ENCODE assay signal across 8 cellular contexts in genomic region chr13:100721885-100722512, GRCh38. TPM values are rescaled to one million over a fixed set of nuclear protein-coding genes. Genes with fewer than 3 reads are reported as not detected.
A peak's percentile ranks its signal among the peaks of the same experiment; 100 is the strongest.
DNase-seq lines count a peak whose midpoint lies in the region; ATAC-seq and TF ChIP-seq lines count a peak whose summit lies in the region.

No MANE protein-coding gene starts in this region.

- TF ChIP-seq CTCF in PC-3 (conservative IDR thresholded peaks at IDR 0.05; ENCODE audit: low read depth, low read length) (peak; percentile 69), retinal pigment epithelial cell (conservative IDR thresholded peaks at IDR 0.05; ENCODE audit: low read depth, low read length) (peak; percentile 80)

- no peaks in the 10 kb centered on the region for H3K27me3 ChIP-seq in PC-3 (ENCODE audit: low read length)

- H3K36me3 Mint-ChIP-seq in activated T-helper 17 cell treated with anti-CD3 and anti-CD28 coated beads, Interleukin-2, amount 50 U/mL, for 72 hours (ENCODE audit: low read depth), result no peaks in the 10 kb centered on the region

- ATAC-seq in GM18909 (IDR thresholded peaks at IDR 0.05; ENCODE audit: poor library complexity, unreplicated experiment) (peak; percentile 77), HG03520 (IDR thresholded peaks at IDR 0.05; ENCODE audit: unreplicated experiment) (peak; percentile 75), PC-3 (peak; percentile 74), HG03039 (IDR thresholded peaks at IDR 0.05; ENCODE audit: unreplicated experiment) (no peak)
- ATAC-seq in activated T-helper 17 cell treated with anti-CD3 and anti-CD28 coated beads, Interleukin-2, amount 50 U/mL, for 72 hours (replicated peaks), result peak; percentile 46

- H3K4me1 Mint-ChIP-seq in activated T-helper 17 cell treated with anti-CD3 and anti-CD28 coated beads, Interleukin-2, amount 50 U/mL, for 72 hours, result no peaks in the 10 kb centered on the region

- no TSS peak for BruUV-seq in PC-3 (replicated peaks; lab: Mats Ljungman, UMichigan)

- CTCF ChIA-PET in PC-3 (lab: Charles Lee), result interaction anchor here (0.6 to 1.0 kb wide), 2 partner anchors 367 to 378 kb away, joined by 3 to 5 read pairs; no protein-coding TSS in a partner anchor

- no peaks in the 10 kb centered on the region for H3K9me2 ChIP-seq in PC-3 (replicated peaks; ENCODE audit: low read length)

- H3K4me3 ChIP-seq in PC-3 (ENCODE audit: low read length) (no peak overlapping the region), retinal pigment epithelial cell (ENCODE audit: low read length) (no peak overlapping the region)

- H3K4me2 ChIP-seq in PC-3 (ENCODE audit: low read length), result no peak overlapping the region; the same call in 1 of the 2 replicates

- peak; percentile 41 for DNase-seq in CD1c-positive myeloid dendritic cell (ENCODE audit: extremely low spot score)
- peak; percentile 63 for DNase-seq in PC-3
- peak; percentile 70 for DNase-seq in globus pallidus (ENCODE audit: low spot score)
- no peak for DNase-seq in retinal pigment epithelial cell (ENCODE audit: low read depth)

- H3K9me3 Mint-ChIP-seq in activated T-helper 17 cell treated with anti-CD3 and anti-CD28 coated beads, Interleukin-2, amount 50 U/mL, for 72 hours, result peaks cover 4% of the 10 kb centered on the region

- no peak overlapping the region for H3K27ac ChIP-seq in PC-3 (ENCODE audit: low read length)

- H3K4me1 ChIP-seq in PC-3 (ENCODE audit: insufficient read depth, low read length), result no peaks in the 10 kb centered on the region; the same call in 1 of the 2 replicates

- H4K20me1 ChIP-seq in PC-3 (ENCODE audit: low read length), result no peaks in the 10 kb centered on the region

- H3F3A ChIP-seq in PC-3 (ENCODE audit: low read length, unreplicated experiment), result no peaks in the 10 kb centered on the region

- H3K4me3 Mint-ChIP-seq in activated T-helper 17 cell treated with anti-CD3 and anti-CD28 coated beads, Interleukin-2, amount 50 U/mL, for 72 hours, result no peak overlapping the region

- intact Hi-C loops in PC-3 (cut with micrococcal nuclease), result loop anchor here (1.0 to 2.0 kb wide), 2 partner anchors 267 to 405 kb away; no protein-coding TSS in a partner anchor

- no peaks in the 10 kb centered on the region for H3K79me2 ChIP-seq in PC-3 (ENCODE audit: low read length)

- peaks cover 18% of the 10 kb centered on the region for H3K27me3 Mint-ChIP-seq in activated T-helper 17 cell treated with anti-CD3 and anti-CD28 coated beads, Interleukin-2, amount 50 U/mL, for 72 hours

- no peaks in the 10 kb centered on the region for H3K9me3 ChIP-seq in PC-3 (ENCODE audit: low read length)

- no peaks in the 10 kb centered on the region for H3K36me3 ChIP-seq in PC-3 (ENCODE audit: low read depth, low read length)

- H3K27ac Mint-ChIP-seq in activated T-helper 17 cell treated with anti-CD3 and anti-CD28 coated beads, Interleukin-2, amount 50 U/mL, for 72 hours, result no peak overlapping the region

- POLR2A ChIA-PET in PC-3 (lab: Charles Lee; ENCODE audit: unreplicated experiment), result no interaction called here

- no peak overlapping the region for H3K9ac ChIP-seq in PC-3 (ENCODE audit: low read length)

- H2AFZ ChIP-seq in PC-3 (ENCODE audit: low read length), result no peak overlapping the region

RNA-seq across cellular contexts. Expression of gene TMTC4, which starts 47.4 kb away (rescaled TPM):
- total RNA-seq in PC-3 (2014; rRNA removed), result 6.3 and 15.1 TPM in 2 replicates
- total RNA-seq in activated T-helper 17 cell treated with anti-CD3 and anti-CD28 coated beads, Interleukin-2, amount 50 U/mL, for 72 hours, result 10 to 100 TPM; 11.5 to 14.0 TPM
